In genomic region chr14:74888164-74889158, GRCh38 we compare ENCODE assay signal across 13 cellular contexts. TPM values are rescaled to one million over a fixed set of nuclear protein-coding genes. Genes with fewer than 3 reads are reported as not detected.
A peak's percentile ranks its signal among the peaks of the same experiment; 100 is the strongest.
DNase-seq lines count a peak whose midpoint lies in the region; ATAC-seq and TF ChIP-seq lines count a peak whose summit lies in the region.
"Had no signal": no experiment of that assay in that cellular context is flagged by ENCODE, and none has a peak within 500 bp of the region (broad histone marks: within the 10 kb centered on the region; RNA-seq: fewer than 3 reads in every experiment).

No MANE protein-coding gene starts in this region.

- TF ChIP-seq RAD21 in SK-N-SH (IDR thresholded peaks at IDR 0.05; ENCODE audit: low read length), result no peak

- H3K9me2 ChIP-seq in SK-N-SH, result no peaks in the 10 kb centered on the region

- H3F3A ChIP-seq in SK-N-SH (replicated peaks; ENCODE audit: insufficient read depth), result peaks cover 27% of the 10 kb centered on the region

- POLR2A ChIA-PET in HEK293 (lab: Yijun Ruan, JAX) (interaction anchor here (0.6 kb wide), 1 partner anchor 8 kb away, joined by 4 read pairs; no protein-coding TSS in a partner anchor), SK-N-SH (lab: Yijun Ruan, JAX) (no interaction called here)

- no peak overlapping the region for H2AFZ ChIP-seq in SK-N-SH (ENCODE audit: low read depth)
- no peak overlapping the region for H2AFZ ChIP-seq in osteoblast (ENCODE audit: low read length)

- no peak for DNase-seq in SK-N-SH
- DNase-seq in coronary artery (ENCODE audit: low spot score), result peak; percentile 49
- DNase-seq in osteoblast (ENCODE audit: insufficient read length, low spot score, missing footprints), result peak; percentile 13
- DNase-seq in NCI-H187 treated with DMSO at 0.1 percent for 48 hours (lab: John Stamatoyannopoulos, UW), result no peak
- DNase-seq in NOMO-1 treated with DMSO at 0.1 percent for 48 hours (lab: John Stamatoyannopoulos, UW; ENCODE audit: unreplicated experiment), result no peak
- no peak for DNase-seq in AG08396 (ENCODE audit: low spot score)
- DNase-seq: heart right ventricle, NCI-H2081 treated with DMSO at 0.1 percent for 48 hours had no signal

- peaks cover 31% of the 10 kb centered on the region for H3K4me1 ChIP-seq in HEK293 (ENCODE audit: control insufficient read depth, insufficient read depth, low read length)
- H3K4me1 ChIP-seq in SK-N-SH (ENCODE audit: control insufficient read depth in 1 of 2, insufficient read depth in 2 of 2, low read depth in 1 of 2, low read length in 1 of 2), result peaks cover 13 to 20% of the 10 kb centered on the region in 2 experiments; a peak in 3 of 4 replicates
- H3K4me1 ChIP-seq in osteoblast (ENCODE audit: insufficient read depth, low read length), result peaks cover 59% of the 10 kb centered on the region

- H3K9me3 ChIP-seq in HEK293 (ENCODE audit: control insufficient read depth, insufficient read depth, low read depth, low read length), result no peaks in the 10 kb centered on the region
- H3K9me3 ChIP-seq in SK-N-SH, result no peaks in the 10 kb centered on the region
- H3K9me3 ChIP-seq in osteoblast (ENCODE audit: low read depth, low read length), result no peaks in the 10 kb centered on the region
- H3K9me3 ChIP-seq: heart right ventricle had no signal

- 45% methylated on average over 12 of the region's 12 CpGs for WGBS in SK-N-SH (ENCODE audit: low lambda C conversion rate)

- TF ChIP-seq CTCF in HEK293 (tag by site-specific recombination; IDR thresholded peaks at IDR 0.05) (no peak), SK-N-SH (IDR thresholded peaks at IDR 0.05) (no peak), coronary artery (IDR thresholded peaks at IDR 0.05) (no peak), osteoblast (IDR thresholded peaks at IDR 0.05; ENCODE audit: extremely low read depth, low read depth, low read length) (no peak)

- H3K4me2 ChIP-seq in SK-N-SH, result 0 out of 2 replicates have a peak overlapping the region, but pooled peaks have one; percentile 12
- H3K4me2 ChIP-seq in osteoblast (ENCODE audit: insufficient read depth, low read length), result no peak overlapping the region

- H4K20me1 ChIP-seq in SK-N-SH (ENCODE audit: insufficient read depth), result peaks cover 58% of the 10 kb centered on the region
- peaks cover 46% of the 10 kb centered on the region for H4K20me1 ChIP-seq in osteoblast (ENCODE audit: insufficient read depth, low read length)

- H3K79me2 ChIP-seq in SK-N-SH (ENCODE audit: insufficient read depth) (peaks cover 83% of the 10 kb centered on the region), osteoblast (ENCODE audit: insufficient read depth, low read length) (peaks cover 70% of the 10 kb centered on the region)

- H3K4me3 ChIP-seq in HEK293 (ENCODE audit: low read depth, low read length) (no peak overlapping the region), SK-N-SH (ENCODE audit: low read depth in 2 of 2, low read length in 1 of 2) (no peak overlapping the region), coronary artery (no peak overlapping the region), osteoblast (ENCODE audit: insufficient read depth, low read length) (no peak overlapping the region)
- H3K4me3 ChIP-seq: heart right ventricle had no signal

- H3K27ac ChIP-seq in HEK293 (ENCODE audit: extremely low read depth, low read depth, low read length) (peak overlapping the region; percentile 29), SK-N-SH (ENCODE audit: low read depth in 2 of 2, low read length in 1 of 2) (peak overlapping the region; percentile 11 to 29; a peak in 3 of 4 replicates), coronary artery (no peak overlapping the region), osteoblast (ENCODE audit: low read depth, low read length) (peak overlapping the region; percentile 40)

- no peak overlapping the region for H3K9ac ChIP-seq in SK-N-SH

- H3K36me3 ChIP-seq in HEK293 (ENCODE audit: control insufficient read depth in 2 of 2, insufficient read depth in 1 of 2, low read length in 2 of 2), result peaks cover 48 to 80% of the 10 kb centered on the region in 2 experiments
- H3K36me3 ChIP-seq in SK-N-SH (replicated peaks in 1 of 2; ENCODE audit: control insufficient read depth in 1 of 2, insufficient read depth in 2 of 2, low read length in 1 of 2), result peaks cover 50 to 64% of the 10 kb centered on the region in 2 experiments
- peaks cover 37% of the 10 kb centered on the region for H3K36me3 ChIP-seq in osteoblast (ENCODE audit: insufficient read depth, low read length)

- H3K27me3 ChIP-seq in SK-N-SH (ENCODE audit: insufficient read depth) (no peaks in the 10 kb centered on the region), osteoblast (ENCODE audit: insufficient read depth, low read length) (no peaks in the 10 kb centered on the region)
- H3K27me3 ChIP-seq: heart right ventricle had no signal

- ATAC-seq in GM18511 (IDR thresholded peaks at IDR 0.05; ENCODE audit: unreplicated experiment), result no peak

- CTCF ChIA-PET in HEK293 (lab: Yijun Ruan, JAX) (interaction anchor here (0.9 to 3.4 kb wide), 6 partner anchors 10 to 32 kb away, joined by 3 to 11 read pairs (median 6); no protein-coding TSS in a partner anchor), SK-N-SH (lab: Yijun Ruan, JAX) (interaction anchor here (0.6 to 26.0 kb wide), 6 partner anchors 8 to 138 kb away, joined by 3 to 537 read pairs (median 4); no protein-coding TSS in a partner anchor)

- TF ChIP-seq EP300 in SK-N-SH (IDR thresholded peaks at IDR 0.05; ENCODE audit: borderline replicate concordance in 1 of 2, low read depth in 1 of 2, low read length in 1 of 2), result no peak; a peak in 2 of 4 replicates

TF ChIP-seq in HEK293, 187 proteins besides CTCF, POLR2A, EP300 and RAD21 (continues in another document):
- TF ChIP-seq INSM2 (tag by site-specific recombination; IDR thresholded peaks at IDR 0.05) (0 out of 2 replicates have a peak, but pooled peaks have one; percentile 37), ZXDB (tag by site-specific recombination; IDR thresholded peaks at IDR 0.05) (0 out of 2 replicates have a peak, but pooled peaks have one; percentile 44)

TF ChIP-seq in SK-N-SH, 30 proteins besides CTCF, POLR2A, EP300 and RAD21 (continues in another document):
- TF ChIP-seq PBX3 (IDR thresholded peaks at IDR 0.05) (peak; percentile 88), TCF12 (IDR thresholded peaks at IDR 0.05) (peak; percentile 66), YY1 (IDR thresholded peaks at IDR 0.05; ENCODE audit: low read depth) (no peak), MXI1 (IDR thresholded peaks at IDR 0.05; ENCODE audit: low read depth, low read length) (no peak), REST (IDR thresholded peaks at IDR 0.05; ENCODE audit: low read depth, low read length) (no peak), POLR2AphosphoS5 (IDR thresholded peaks at IDR 0.05; ENCODE audit: low read depth, low read length) (no peak), FOXM1 (IDR thresholded peaks at IDR 0.05; ENCODE audit: low read depth) (no peak)
- TF ChIP-seq, protein P1, sequence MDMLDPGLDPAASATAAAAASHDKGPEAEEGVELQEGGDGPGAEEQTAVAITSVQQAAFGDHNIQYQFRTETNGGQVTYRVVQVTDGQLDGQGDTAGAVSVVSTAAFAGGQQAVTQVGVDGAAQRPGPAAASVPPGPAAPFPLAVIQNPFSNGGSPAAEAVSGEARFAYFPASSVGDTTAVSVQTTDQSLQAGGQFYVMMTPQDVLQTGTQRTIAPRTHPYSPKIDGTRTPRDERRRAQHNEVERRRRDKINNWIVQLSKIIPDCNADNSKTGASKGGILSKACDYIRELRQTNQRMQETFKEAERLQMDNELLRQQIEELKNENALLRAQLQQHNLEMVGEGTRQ (IDR thresholded peaks at IDR 0.05; ENCODE audit: borderline replicate concordance, low read depth, low read length), result no peak

RNA-seq across cellular contexts. Expression of gene DLST, which starts 6.7 kb away (rescaled TPM):
- 92.3 and 117 TPM in 2 replicates for polyA plus RNA-seq in SK-N-SH (2012; rRNA removed)
- polyA plus RNA-seq in SK-N-SH (2012; cell fraction: cytosol; rRNA removed), result 70.2 and 89.3 TPM in 2 replicates
- polyA plus RNA-seq in SK-N-SH (2012; cell fraction: nucleus; rRNA removed), result 139 and 143 TPM in 2 replicates
- 69.8 and 72.5 TPM in 2 replicates for total RNA-seq in osteoblast

RNA-seq across cellular contexts. Expression of gene PROX2, which starts 12.5 kb away (rescaled TPM):
- polyA plus RNA-seq in SK-N-SH (2012; rRNA removed), result not detected in 2 replicates
- polyA plus RNA-seq in SK-N-SH (2012; cell fraction: cytosol; rRNA removed), result not detected in 2 replicates
- polyA plus RNA-seq in SK-N-SH (2012; cell fraction: nucleus; rRNA removed), result 0.02 TPM in 1 of 2 replicates, not detected in the other
- total RNA-seq in osteoblast, result not detected in 2 replicates
- total RNA-seq: cerebellum, heart right ventricle, myocyte, subcutaneous adipose tissue had no signal
- polyA plus RNA-seq: heart right ventricle had no signal

RNA-seq across cellular contexts. Expression of gene RPS6KL1, which starts 34.6 kb away (rescaled TPM):
- polyA plus RNA-seq in SK-N-SH (2012; rRNA removed), result 2.5 and 4.4 TPM in 2 replicates
- 1.2 and 2.1 TPM in 2 replicates for polyA plus RNA-seq in SK-N-SH (2012; cell fraction: cytosol; rRNA removed)
- polyA plus RNA-seq in SK-N-SH (2012; cell fraction: nucleus; rRNA removed), result 12.2 and 14.8 TPM in 2 replicates
- 0.29 and 0.36 TPM in 2 replicates for total RNA-seq in osteoblast

Comparison
In these comparisons a context has a peak if more than half of its experiments do, and no peak if none do; other contexts are left out.
1. H3K27ac ChIP-seq: peak in HEK293 (single experiment), SK-N-SH (2 of 2) and osteoblast (single experiment); none in coronary artery (0 of 2).
2. DNase-seq: peak in coronary artery (single experiment) and osteoblast (single experiment); none in SK-N-SH (single experiment), NCI-H187 treated with DMSO at 0.1 percent for 48 hours (single experiment), NOMO-1 treated with DMSO at 0.1 percent for 48 hours (single experiment) and AG08396 (single experiment).
3. Of the 4 proteins assayed by ChIP-seq in both HEK293 and SK-N-SH: peak only in HEK293: none; only in SK-N-SH: PBX3; in both: none; in neither: 3.